8 cellular contexts compared by ENCODE assay signal in genomic region chr11:20355221-20356219, GRCh38. TPM values are rescaled to one million over a fixed set of nuclear protein-coding genes. Genes with fewer than 3 reads are reported as not detected.
DNase-seq lines count a peak whose midpoint lies in the region; ATAC-seq and TF ChIP-seq lines count a peak whose summit lies in the region.

No MANE protein-coding gene starts in this region.

- H4K20me1 ChIP-seq in KMS-11 (ENCODE audit: insufficient read depth) = no peaks in the 10 kb centered on the region

- WGBS in endodermal cell (ENCODE audit: insufficient coverage in 1 of 2, insufficient read length in 1 of 2), 2 experiments = 63 to 65% methylated on average over 7 to 11 of the region's 12 CpGs

- CTCF ChIA-PET in naive thymus-derived CD4-positive, alpha-beta T cell (lab: Charles Lee) = interaction anchor here (1.1 to 5.2 kb wide), 3 partner anchors 17 to 230 kb away, joined by 3 to 54 read pairs (median 5); no protein-coding TSS in a partner anchor

- H3K27me3 ChIP-seq in KMS-11 (ENCODE audit: insufficient read depth, low read depth) = no peaks in the 10 kb centered on the region
- H3K27me3 ChIP-seq in endodermal cell (ENCODE audit: control insufficient read depth, insufficient read depth, low read length, poor library complexity, severe bottlenecking) = peaks cover 15% of the 10 kb centered on the region
- no peaks in the 10 kb centered on the region for H3K27me3 ChIP-seq in naive thymus-derived CD4-positive, alpha-beta T cell (ENCODE audit: control insufficient read depth in 2 of 2, insufficient read depth in 2 of 2, low read length in 2 of 2)

- no peaks in the 10 kb centered on the region for H3K36me3 Mint-ChIP-seq in endodermal cell (ENCODE audit: low read depth)
- peaks cover 0 to 6% (median 0%) of the 10 kb centered on the region in 5 donors for H3K36me3 Mint-ChIP-seq in naive thymus-derived CD4-positive, alpha-beta T cell

- H3K4me3 ChIP-seq in KMS-11 (IDR thresholded peaks at IDR 0.05; ENCODE audit: insufficient read depth, low read depth, low read length) (no peak overlapping the region), endodermal cell (ENCODE audit: low read length) (no peak overlapping the region)
- H3K4me3 ChIP-seq in naive thymus-derived CD4-positive, alpha-beta T cell (ENCODE audit: low read length) = no peak overlapping the region

- H3K9me3 Mint-ChIP-seq in endodermal cell = peaks cover under 1% of the 10 kb centered on the region
- no peaks in the 10 kb centered on the region for H3K9me3 Mint-ChIP-seq in naive thymus-derived CD4-positive, alpha-beta T cell

- no peak overlapping the region for H2AFZ ChIP-seq in KMS-11 (ENCODE audit: low read depth)

- no peaks in the 10 kb centered on the region for H3K36me3 ChIP-seq in KMS-11 (ENCODE audit: insufficient read depth)
- H3K36me3 ChIP-seq in endodermal cell (ENCODE audit: control insufficient read depth, insufficient read depth, low read length) = no peaks in the 10 kb centered on the region
- H3K36me3 ChIP-seq in naive thymus-derived CD4-positive, alpha-beta T cell (ENCODE audit: control insufficient read depth in 2 of 3, insufficient read depth in 3 of 3, low read length in 3 of 3) = no peaks in the 10 kb centered on the region

- DNase-seq in SIG-M5 treated with dmso at 0.1 percent for 504 hours (lab: John Stamatoyannopoulos, UW; ENCODE audit: unreplicated experiment) (peak; percentile 42), SIG-M5 (lab: John Stamatoyannopoulos, UW) (no peak), T-helper 9 cell (peak; percentile 17), endodermal cell (peak; percentile 78), ecto neural progenitor cell (ENCODE audit: low spot score) (no peak)
- DNase-seq in naive thymus-derived CD4-positive, alpha-beta T cell = peak in 6 of 9 donors; percentile 14 to 38 (median 23)

- no peak overlapping the region for H3K4me3 Mint-ChIP-seq in endodermal cell
- no peak overlapping the region for H3K4me3 Mint-ChIP-seq in naive thymus-derived CD4-positive, alpha-beta T cell

- intact Hi-C loops in naive thymus-derived CD4-positive, alpha-beta T cell (cut with micrococcal nuclease) = loop anchor here (1.0 kb wide), 2 partner anchors 227 to 404 kb away; no protein-coding TSS in a partner anchor

- no peaks in the 10 kb centered on the region for H3K79me2 ChIP-seq in KMS-11 (ENCODE audit: insufficient read depth, low read depth)

- no peaks in the 10 kb centered on the region for H3K9me3 ChIP-seq in endodermal cell (ENCODE audit: control insufficient read depth, low read length)
- no peaks in the 10 kb centered on the region for H3K9me3 ChIP-seq in naive thymus-derived CD4-positive, alpha-beta T cell (ENCODE audit: control insufficient read depth in 2 of 3, low read length in 3 of 3)

- peaks cover 27% of the 10 kb centered on the region for H3K27me3 Mint-ChIP-seq in endodermal cell (ENCODE audit: insufficient read depth)
- H3K27me3 Mint-ChIP-seq in naive thymus-derived CD4-positive, alpha-beta T cell = peaks cover 0 to 9% (median 0%) of the 10 kb centered on the region in 5 donors

- peak; percentile 77 for ATAC-seq in GM21737 (IDR thresholded peaks at IDR 0.05; ENCODE audit: unreplicated experiment)
- ATAC-seq in naive thymus-derived CD4-positive, alpha-beta T cell = peak; percentile 62

- H3K4me2 ChIP-seq in KMS-11 = no peak overlapping the region

- H3K9ac ChIP-seq in KMS-11 (no peak overlapping the region), endodermal cell (ENCODE audit: extremely low read depth, low read length, poor library complexity, severe bottlenecking) (no peak overlapping the region)

- H3K27ac Mint-ChIP-seq in endodermal cell = no peak overlapping the region
- no peak overlapping the region for H3K27ac Mint-ChIP-seq in naive thymus-derived CD4-positive, alpha-beta T cell

- POLR2A ChIA-PET in naive thymus-derived CD4-positive, alpha-beta T cell (lab: Charles Lee) = no interaction called here

- H3K27ac ChIP-seq in KMS-11 = no peak overlapping the region
- H3K27ac ChIP-seq in endodermal cell (ENCODE audit: low read depth, low read length) = no peak overlapping the region
- no peak overlapping the region for H3K27ac ChIP-seq in naive thymus-derived CD4-positive, alpha-beta T cell (ENCODE audit: low read depth, low read length)

- H3K4me1 Mint-ChIP-seq in endodermal cell = peaks cover 4% of the 10 kb centered on the region
- H3K4me1 Mint-ChIP-seq in naive thymus-derived CD4-positive, alpha-beta T cell = peaks cover 8 to 30% (median 14%) of the 10 kb centered on the region in 7 donors

- H3K4me1 ChIP-seq in KMS-11 (ENCODE audit: low read depth, poor library complexity, severe bottlenecking) = no peaks in the 10 kb centered on the region
- no peaks in the 10 kb centered on the region for H3K4me1 ChIP-seq in endodermal cell (ENCODE audit: control insufficient read depth, insufficient read depth, low read length)
- H3K4me1 ChIP-seq in naive thymus-derived CD4-positive, alpha-beta T cell (ENCODE audit: control insufficient read depth in 2 of 2, insufficient read depth in 2 of 2, low read length in 2 of 2) = peaks cover 4 to 5% of the 10 kb centered on the region in 2 donors

- peak; percentile 74 for TF ChIP-seq CTCF in KMS-11 (conservative IDR thresholded peaks at IDR 0.05; ENCODE audit: low read depth, low read length)
- TF ChIP-seq CTCF in endodermal cell (conservative IDR thresholded peaks at IDR 0.05) = peak; percentile 85

RNA-seq across cellular contexts. Expression of gene HTATIP2, which starts 8.0 kb away (rescaled TPM):
- 10 to 100 TPM; 52.5 to 66.6 TPM for total RNA-seq in endodermal cell
- 10.2 TPM for polyA plus RNA-seq in endodermal cell (2013, experiment 1 of 2)
- 9.6 TPM for polyA plus RNA-seq in endodermal cell (2013, experiment 2 of 2)
- total RNA-seq in naive thymus-derived CD4-positive, alpha-beta T cell = 10 to 100 TPM; 12.0 to 47.1 (median 38.6) TPM
- polyA plus RNA-seq in naive thymus-derived CD4-positive, alpha-beta T cell = 10 to 100 TPM; 55.3 to 70.2 TPM

RNA-seq across cellular contexts. Expression of gene PRMT3, which starts 32.0 kb away (rescaled TPM):
- total RNA-seq in endodermal cell = 10 to 100 TPM; 26.2 to 27.1 TPM
- polyA plus RNA-seq in endodermal cell (2013, experiment 1 of 2) = 22.0 TPM
- polyA plus RNA-seq in endodermal cell (2013, experiment 2 of 2) = 21.7 TPM
- 10 to 100 TPM; 12.5 to 19.0 (median 17.7) TPM for total RNA-seq in naive thymus-derived CD4-positive, alpha-beta T cell
- 10 to 100 TPM in 1 of 2 donors, 1 to 10 TPM in 1; 7.6 to 10.3 TPM for polyA plus RNA-seq in naive thymus-derived CD4-positive, alpha-beta T cell

Comparison
In these comparisons a context has a peak if more than half of its experiments do, and no peak if none do; other contexts are left out.
1. DNase-seq: peak in SIG-M5 treated with dmso at 0.1 percent for 504 hours (single experiment), T-helper 9 cell (single experiment), endodermal cell (single experiment) and naive thymus-derived CD4-positive, alpha-beta T cell (6 of 9); none in SIG-M5 (single experiment) and ecto neural progenitor cell (single experiment).